ENCODE assay signal across 1 cellular context in genomic region chr9:93049491-93049890, GRCh38.
TF ChIP-seq lines count a peak whose summit lies in the region.

No MANE protein-coding gene starts in this region.

TF ChIP-seq in SK-N-SH, 30 proteins besides CTCF, POLR2A, EP300 and RAD21:
- no peak for TF ChIP-seq FOXJ3 (CRISPR knock-in tag; IDR thresholded peaks at IDR 0.05)
- TF ChIP-seq ELF1 (IDR thresholded peaks at IDR 0.05) = no peak
- no peak for TF ChIP-seq TCF12 (IDR thresholded peaks at IDR 0.05)
- no peak for TF ChIP-seq SMC3 (IDR thresholded peaks at IDR 0.05; ENCODE audit: low read depth, low read length)
- no peak for TF ChIP-seq SIN3A (IDR thresholded peaks at IDR 0.05; ENCODE audit: borderline replicate concordance, low read depth, low read length)
- TF ChIP-seq MXI1 (IDR thresholded peaks at IDR 0.05; ENCODE audit: low read depth, low read length) = no peak
- TF ChIP-seq NFIC (IDR thresholded peaks at IDR 0.05; ENCODE audit: borderline replicate concordance) = no peak
- no peak for TF ChIP-seq USF2 (IDR thresholded peaks at IDR 0.05; ENCODE audit: borderline replicate concordance, low read depth, low read length)
- TF ChIP-seq MAX (IDR thresholded peaks at IDR 0.05; ENCODE audit: low read depth) = no peak
- TF ChIP-seq RXRA (IDR thresholded peaks at IDR 0.05; ENCODE audit: borderline replicate concordance, low read depth) = no peak
- no peak for TF ChIP-seq EZH2phosphoT487 (IDR thresholded peaks at IDR 0.05; ENCODE audit: borderline replicate concordance, low read depth)
- TF ChIP-seq NRF1 (IDR thresholded peaks at IDR 0.05; ENCODE audit: low read depth, low read length) = no peak
- no peak for TF ChIP-seq RCOR1 (IDR thresholded peaks at IDR 0.05; ENCODE audit: low read length)
- TF ChIP-seq FOXM1 (IDR thresholded peaks at IDR 0.05; ENCODE audit: low read depth) = no peak
- no peak for TF ChIP-seq USF1 (IDR thresholded peaks at IDR 0.05; ENCODE audit: borderline replicate concordance, low read depth)
- no peak for TF ChIP-seq MEF2A (IDR thresholded peaks at IDR 0.05; ENCODE audit: borderline replicate concordance, low read depth)
- TF ChIP-seq GABPA (IDR thresholded peaks at IDR 0.05; ENCODE audit: low read depth) = no peak
- no peak for TF ChIP-seq ZBTB33 (IDR thresholded peaks at IDR 0.05; ENCODE audit: borderline replicate concordance, low read depth)
- no peak for TF ChIP-seq GATA2 (CRISPR knock-in tag; IDR thresholded peaks at IDR 0.05)
